Comparison of ENCODE assay signal across 19 cellular contexts in the genomic region with DNA sequence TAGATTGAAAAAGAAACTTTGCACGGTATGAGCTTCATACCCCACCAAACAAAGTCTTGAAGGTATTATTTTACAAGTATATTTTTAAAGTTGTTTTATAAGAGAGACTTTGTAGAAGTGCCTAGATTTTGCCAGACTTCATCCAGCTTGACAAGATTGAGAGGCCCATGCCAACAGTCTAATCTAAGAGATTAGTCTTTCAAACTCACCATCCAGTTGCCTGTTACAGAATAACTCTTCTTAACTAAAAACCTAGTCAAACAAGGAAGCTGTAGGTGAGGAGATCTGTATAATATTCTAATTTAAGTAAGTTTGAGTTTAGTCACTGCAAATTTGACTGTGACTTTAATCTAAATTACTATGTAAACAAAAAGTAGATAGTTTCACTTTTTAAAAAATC.
"Had no signal": no experiment of that assay in that cellular context is flagged by ENCODE, and none has a peak within 500 bp of the region (broad histone marks: within the 10 kb centered on the region; RNA-seq: fewer than 3 reads in every experiment).

No MANE protein-coding gene starts in this region.

- H3K4me3 ChIP-seq: coronary artery, dorsolateral prefrontal cortex, esophagus muscularis mucosa, gastroesophageal sphincter, heart right ventricle, left lung, lower lobe of right lung had no signal

- FAIRE-seq: endothelial cell of umbilical vein, keratinocyte had no signal

- H3K27me3 ChIP-seq: dorsolateral prefrontal cortex, esophagus muscularis mucosa, foreskin keratinocyte, gastroesophageal sphincter, heart right ventricle, left lung had no signal

- H3K4me3 Mint-ChIP-seq: immature natural killer cell had no signal

- DNase-seq: dermis blood vessel endothelial cell; dorsolateral prefrontal cortex; effector CD4-positive, alpha-beta T cell; effector memory CD4-positive, alpha-beta T cell; foreskin keratinocyte; heart right ventricle; hypothalamus; immature natural killer cell; left cardiac atrium; left lung; left ventricle myocardium superior; lower lobe of right lung; mesenchymal stem cell; midbrain had no signal

- H3K27ac ChIP-seq: coronary artery, esophagus muscularis mucosa, foreskin keratinocyte, gastroesophageal sphincter, heart right ventricle, left lung, lower lobe of right lung had no signal

- H3K27ac Mint-ChIP-seq: immature natural killer cell had no signal

- ATAC-seq: foreskin keratinocyte, gastroesophageal sphincter, heart right ventricle, left cardiac atrium, left lung, left ventricle myocardium superior, lower lobe of right lung had no signal

- H3K4me1 ChIP-seq: lower lobe of right lung had no signal

- H3K9me3 Mint-ChIP-seq: immature natural killer cell had no signal

- H3K9me3 ChIP-seq: esophagus muscularis mucosa, gastroesophageal sphincter, heart right ventricle, left lung, lower lobe of right lung had no signal
